Comparison of ENCODE assay signal across 29 cellular contexts in the genomic region with DNA sequence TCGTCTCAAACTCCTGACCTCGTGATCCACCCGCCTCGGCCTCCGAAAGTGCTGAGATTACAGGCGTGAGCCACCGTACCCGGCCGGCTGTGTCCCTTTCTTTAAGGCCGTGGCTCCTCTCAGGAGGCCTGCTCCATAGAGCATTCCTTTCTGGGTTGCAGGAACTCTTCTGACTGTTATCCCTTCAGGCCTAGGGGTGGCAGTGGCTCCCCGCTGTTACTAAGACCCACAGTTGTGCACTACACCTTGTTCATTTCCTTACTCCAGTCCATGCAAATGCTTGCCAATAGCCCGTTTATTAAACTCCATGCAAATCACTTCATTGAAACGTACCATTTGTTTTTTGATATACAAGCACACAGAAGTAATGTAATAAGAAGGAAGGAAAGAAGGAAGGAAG.
"Had no signal": no experiment of that assay in that cellular context is flagged by ENCODE, and none has a peak within 500 bp of the region (broad histone marks: within the 10 kb centered on the region; RNA-seq: fewer than 3 reads in every experiment).

No MANE protein-coding gene starts in this region.

- H3K9me3 Mint-ChIP-seq: dendritic cell treated with granulocyte-macrophage colony-stimulating factor and Interleukin-4, amounts not matched to agents 40 ng/mL and 50 ng/mL, for 4 days; effector memory CD8-positive, alpha-beta T cell; endodermal cell had no signal

- H3K9me3 ChIP-seq: colonic mucosa, esophagus muscularis mucosa, esophagus squamous epithelium, gastrocnemius medialis, gastroesophageal sphincter, heart left ventricle, heart right ventricle had no signal

- H3K27me3 ChIP-seq: colonic mucosa, dorsolateral prefrontal cortex, esophagus muscularis mucosa, esophagus squamous epithelium, foreskin keratinocyte, gastrocnemius medialis, gastroesophageal sphincter, heart left ventricle, heart right ventricle had no signal

- H3K36me3 ChIP-seq: colonic mucosa, esophagus muscularis mucosa, esophagus squamous epithelium, gastrocnemius medialis, gastroesophageal sphincter, heart left ventricle, heart right ventricle had no signal

- H3K4me3 ChIP-seq: colonic mucosa, coronary artery, dorsolateral prefrontal cortex, esophagus muscularis mucosa, esophagus squamous epithelium, gastrocnemius medialis, gastroesophageal sphincter, heart left ventricle, heart right ventricle had no signal

- DNase-seq: colonic mucosa; cortex of kidney; dermis blood vessel endothelial cell; dorsolateral prefrontal cortex; effector CD4-positive, alpha-beta T cell; effector CD8-positive, alpha-beta T cell; effector memory CD4-positive, alpha-beta T cell; effector memory CD8-positive, alpha-beta T cell; endodermal cell; erythroblast; esophagus squamous epithelium; foreskin fibroblast; foreskin keratinocyte; foreskin melanocyte; gastrocnemius medialis; glutamatergic neuron; head of caudate nucleus; heart left ventricle; heart right ventricle had no signal

- H3K4me3 Mint-ChIP-seq: dendritic cell treated with granulocyte-macrophage colony-stimulating factor and Interleukin-4, amounts not matched to agents 40 ng/mL and 50 ng/mL, for 4 days; effector memory CD8-positive, alpha-beta T cell; endodermal cell had no signal

- ATAC-seq: effector memory CD8-positive, alpha-beta T cell; esophagus mucosa; foreskin keratinocyte; gastrocnemius medialis; gastroesophageal sphincter; heart left ventricle; heart right ventricle had no signal

- H3K27ac ChIP-seq: colonic mucosa, coronary artery, dorsolateral prefrontal cortex, epithelial cell of prostate, esophagus muscularis mucosa, esophagus squamous epithelium, foreskin keratinocyte, gastrocnemius medialis, gastroesophageal sphincter, heart left ventricle, heart right ventricle had no signal

- H3K27me3 Mint-ChIP-seq: dendritic cell treated with granulocyte-macrophage colony-stimulating factor and Interleukin-4, amounts not matched to agents 40 ng/mL and 50 ng/mL, for 4 days; effector memory CD8-positive, alpha-beta T cell had no signal

- FAIRE-seq: colon, endometrium, endothelial cell of umbilical vein, frontal cortex had no signal

- H3K27ac Mint-ChIP-seq: dendritic cell treated with granulocyte-macrophage colony-stimulating factor and Interleukin-4, amounts not matched to agents 40 ng/mL and 50 ng/mL, for 4 days; effector memory CD8-positive, alpha-beta T cell; endodermal cell had no signal

- H3K4me1 ChIP-seq: colonic mucosa, esophagus muscularis mucosa, esophagus squamous epithelium, gastrocnemius medialis, gastroesophageal sphincter had no signal
